Comparison of ENCODE assay signal across 15 cellular contexts in genomic region chrX:24100713-24101112, GRCh38. TPM values are rescaled to one million over a fixed set of nuclear protein-coding genes. Genes with fewer than 3 reads are reported as not detected.
DNase-seq lines count a peak whose midpoint lies in the region; ATAC-seq, FAIRE-seq and TF ChIP-seq lines count a peak whose summit lies in the region.
"Had no signal": no experiment of that assay in that cellular context is flagged by ENCODE, and none has a peak within 500 bp of the region (broad histone marks: within the 10 kb centered on the region; RNA-seq: fewer than 3 reads in every experiment).

No MANE protein-coding gene starts in this region.

- ATAC-seq in HG03565 (IDR thresholded peaks at IDR 0.05; ENCODE audit: unreplicated experiment), result no peak
- no peak for ATAC-seq in gastroesophageal sphincter
- ATAC-seq in GM18873 (IDR thresholded peaks at IDR 0.05; ENCODE audit: low FRiP score, unreplicated experiment), result no peak
- ATAC-seq: effector memory CD8-positive, alpha-beta T cell had no signal

- no peak for TF ChIP-seq CTCF in hepatocyte (IDR thresholded peaks at IDR 0.05; ENCODE audit: poor library complexity)
- TF ChIP-seq CTCF in gastroesophageal sphincter (IDR thresholded peaks at IDR 0.05), result no peak

- 45% methylated on average over 2 of the region's 2 CpGs for WGBS in hepatocyte (ENCODE audit: low lambda C conversion rate, missing lambda C conversion rate)
- WGBS in gastroesophageal sphincter (ENCODE audit: low coverage in 1 of 2), 2 donors, result 80 to 83% methylated on average over 1 of the region's 2 CpGs

- no peak for TF ChIP-seq POLR2A in gastroesophageal sphincter (IDR thresholded peaks at IDR 0.05)

- H3K27me3 Mint-ChIP-seq in activated CD4-positive, alpha-beta memory T cell treated with anti-CD3 and anti-CD28 coated beads, Interleukin-2, amount 10 ng/mL, durations not matched to agents 7 days and 5 days, result no peaks in the 10 kb centered on the region
- H3K27me3 Mint-ChIP-seq: effector memory CD8-positive, alpha-beta T cell had no signal

- H3K27me3 ChIP-seq in hepatocyte (no peaks in the 10 kb centered on the region), gastroesophageal sphincter (no peaks in the 10 kb centered on the region)
- H3K27me3 ChIP-seq: ovary had no signal

- TF ChIP-seq EP300 in gastroesophageal sphincter (IDR thresholded peaks at IDR 0.05), result no peak

- H3K79me2 ChIP-seq in hepatocyte, result no peaks in the 10 kb centered on the region

- H3K4me1 Mint-ChIP-seq in activated CD4-positive, alpha-beta memory T cell treated with anti-CD3 and anti-CD28 coated beads, Interleukin-2, amount 10 ng/mL, durations not matched to agents 7 days and 5 days, result peaks cover 21% of the 10 kb centered on the region

- no peaks in the 10 kb centered on the region for H3K9me3 ChIP-seq in hepatocyte (ENCODE audit: low read depth)
- no peaks in the 10 kb centered on the region for H3K9me3 ChIP-seq in gastroesophageal sphincter
- H3K9me3 ChIP-seq: ovary had no signal

- H3K9me3 Mint-ChIP-seq in activated CD4-positive, alpha-beta memory T cell treated with anti-CD3 and anti-CD28 coated beads, Interleukin-2, amount 10 ng/mL, durations not matched to agents 7 days and 5 days, result no peaks in the 10 kb centered on the region
- H3K9me3 Mint-ChIP-seq: effector memory CD8-positive, alpha-beta T cell; H9 had no signal

- no peaks in the 10 kb centered on the region for H3K36me3 Mint-ChIP-seq in activated CD4-positive, alpha-beta memory T cell treated with anti-CD3 and anti-CD28 coated beads, Interleukin-2, amount 10 ng/mL, durations not matched to agents 7 days and 5 days (ENCODE audit: low read depth)

- no peaks in the 10 kb centered on the region for H4K20me1 ChIP-seq in hepatocyte (ENCODE audit: insufficient read depth, poor library complexity, severe bottlenecking)

- DNase-seq in CMK (ENCODE audit: low read depth) (peak; percentile 11), HTR-8/SVneo (ENCODE audit: insufficient read length, low spot score) (peak; percentile 72), hepatocyte (ENCODE audit: low spot score) (no peak), NCI-H524 treated with DMSO at 0.1 percent for 48 hours (lab: John Stamatoyannopoulos, UW) (no peak)
- DNase-seq in activated CD4-positive, alpha-beta memory T cell treated with anti-CD3 and anti-CD28 coated beads, Interleukin-2, amount 10 ng/mL, durations not matched to agents 7 days and 5 days, result no peak
- DNase-seq: activated effector memory CD4-positive, alpha-beta T cell treated with Interleukin-2 at 50 U/mL for 16 hours; effector memory CD8-positive, alpha-beta T cell; H9; Kasumi-1; NCI-H187; NCI-H526; ovary had no signal

- peak overlapping the region; percentile 18 for H3K27ac Mint-ChIP-seq in activated CD4-positive, alpha-beta memory T cell treated with anti-CD3 and anti-CD28 coated beads, Interleukin-2, amount 10 ng/mL, durations not matched to agents 7 days and 5 days

- peak; percentile 99 for FAIRE-seq in HTR-8/SVneo (lab: Jason Lieb, UNC)

- CTCF ChIA-PET in activated CD4-positive, alpha-beta memory T cell treated with anti-CD3 and anti-CD28 coated beads, Interleukin-2, amount 10 ng/mL, durations not matched to agents 7 days and 5 days (lab: Charles Lee), result no interaction called here

- peak overlapping the region; percentile 44 for H3K27ac ChIP-seq in hepatocyte
- no peak overlapping the region for H3K27ac ChIP-seq in gastroesophageal sphincter
- H3K27ac ChIP-seq: ovary had no signal

- H3K4me3 ChIP-seq in hepatocyte, result no peak overlapping the region
- H3K4me3 ChIP-seq in gastroesophageal sphincter, result no peak overlapping the region
- H3K4me3 ChIP-seq: ovary had no signal

- H3K4me3 Mint-ChIP-seq in activated CD4-positive, alpha-beta memory T cell treated with anti-CD3 and anti-CD28 coated beads, Interleukin-2, amount 10 ng/mL, durations not matched to agents 7 days and 5 days, result no peak overlapping the region
- H3K4me3 Mint-ChIP-seq: effector memory CD8-positive, alpha-beta T cell; H9 had no signal

- no peaks in the 10 kb centered on the region for H3K9me2 ChIP-seq in hepatocyte (replicated peaks; ENCODE audit: insufficient read depth)

- H3K4me2 ChIP-seq in hepatocyte, result no peak overlapping the region

- no peaks in the 10 kb centered on the region for H3K36me3 ChIP-seq in hepatocyte (replicated peaks; ENCODE audit: insufficient read depth, low read depth)
- H3K36me3 ChIP-seq in gastroesophageal sphincter, result no peaks in the 10 kb centered on the region
- H3K36me3 ChIP-seq: ovary had no signal

- H2AFZ ChIP-seq in hepatocyte, result no peak overlapping the region

- H3K4me1 ChIP-seq in hepatocyte (ENCODE audit: insufficient read depth) (peaks cover 5% of the 10 kb centered on the region), gastroesophageal sphincter (no peaks in the 10 kb centered on the region)

- POLR2A ChIA-PET in activated CD4-positive, alpha-beta memory T cell treated with anti-CD3 and anti-CD28 coated beads, Interleukin-2, amount 10 ng/mL, durations not matched to agents 7 days and 5 days (lab: Charles Lee), result interaction anchor here (0.9 kb wide), 1 partner anchor 101 kb away, joined by 3 read pairs; no protein-coding TSS in a partner anchor

RNA-seq across cellular contexts. Expression of gene EIF2S3, which starts 46.0 kb away (rescaled TPM):
- total RNA-seq in activated CD4-positive, alpha-beta memory T cell treated with anti-CD3 and anti-CD28 coated beads, Interleukin-2, amount 10 ng/mL, durations not matched to agents 7 days and 5 days, result 100 to 1,000 TPM; 172 to 179 TPM
- total RNA-seq in hepatocyte, result 347 and 352 TPM in 2 replicates
- 70.4 and 77.1 TPM in 2 replicates for polyA plus RNA-seq in hepatocyte
- total RNA-seq in gastroesophageal sphincter, result 100 to 1,000 TPM; 139 to 179 (median 156) TPM

RNA-seq across cellular contexts. Expression of gene ZFX, which starts 48.8 kb away (rescaled TPM):
- total RNA-seq in activated CD4-positive, alpha-beta memory T cell treated with anti-CD3 and anti-CD28 coated beads, Interleukin-2, amount 10 ng/mL, durations not matched to agents 7 days and 5 days, result 10 to 100 TPM; 40.8 to 43.3 TPM
- 71.7 and 74.0 TPM in 2 replicates for total RNA-seq in hepatocyte
- polyA plus RNA-seq in hepatocyte, result 28.4 and 31.5 TPM in 2 replicates
- total RNA-seq in gastroesophageal sphincter, result 10 to 100 TPM; 59.6 to 94.3 (median 63.1) TPM

Comparison
In these comparisons a context has a peak if more than half of its experiments do, and no peak if none do; other contexts are left out.
1. DNase-seq: peak in CMK (single experiment) and HTR-8/SVneo (single experiment); none in activated CD4-positive, alpha-beta memory T cell treated with anti-CD3 and anti-CD28 coated beads, Interleukin-2, amount 10 ng/mL, durations not matched to agents 7 days and 5 days (single experiment), hepatocyte (single experiment) and NCI-H524 treated with DMSO at 0.1 percent for 48 hours (single experiment).